ENCODE assay signal across 9 cellular contexts in genomic region chr19:49335071-49335783, GRCh38. TPM values are rescaled to one million over a fixed set of nuclear protein-coding genes. Genes with fewer than 3 reads are reported as not detected.
DNase-seq lines count a peak whose midpoint lies in the region; ATAC-seq and TF ChIP-seq lines count a peak whose summit lies in the region.
"Had no signal": no experiment of that assay in that cellular context is flagged by ENCODE, and none has a peak within 500 bp of the region (broad histone marks: within the 10 kb centered on the region; RNA-seq: fewer than 3 reads in every experiment).

Gene CD37 (plus strand): TSS chr19:49335406. CDS start chr19:49335541, 135 bp downstream.

- peak; percentile 40 for ATAC-seq in HG03175 (IDR thresholded peaks at IDR 0.05; ENCODE audit: unreplicated experiment)

- peaks cover 62% of the 10 kb centered on the region for H3K4me1 Mint-ChIP-seq in activated CD4-positive, alpha-beta T cell treated with anti-CD3 and anti-CD28 coated beads, Interleukin-2, amount 10 ng/mL, durations not matched to agents 24 days and 14 days

- peak within 1 kb of the TSS; percentile 99 for H3K4me3 Mint-ChIP-seq in activated CD4-positive, alpha-beta T cell treated with anti-CD3 and anti-CD28 coated beads, Interleukin-2, amount 10 ng/mL, durations not matched to agents 24 days and 14 days

- intact Hi-C loops in activated CD4-positive, alpha-beta T cell treated with anti-CD3 and anti-CD28 coated beads, Interleukin-2, amount 10 ng/mL, durations not matched to agents 24 days and 14 days (cut with micrococcal nuclease), result no loop called here

- no peaks in the 10 kb centered on the region for H3K9me3 Mint-ChIP-seq in activated CD4-positive, alpha-beta T cell treated with anti-CD3 and anti-CD28 coated beads, Interleukin-2, amount 10 ng/mL, durations not matched to agents 24 days and 14 days

- no peaks in the 10 kb centered on the region for H3K27me3 Mint-ChIP-seq in activated CD4-positive, alpha-beta T cell treated with anti-CD3 and anti-CD28 coated beads, Interleukin-2, amount 10 ng/mL, durations not matched to agents 24 days and 14 days

- DNase-seq in activated CD4-positive, alpha-beta T cell treated with anti-CD3 and anti-CD28 coated beads, Interleukin-2, amount 10 ng/mL, durations not matched to agents 24 days and 14 days, result peak; percentile 90
- DNase-seq in erythroblast (lab: John Stamatoyannopoulos, UW) (no peak), 8988T (no peak), HuH-7.5 (ENCODE audit: low spot score) (no peak), NCI-H1694 treated with DMSO at 0.1 percent for 48 hours (lab: John Stamatoyannopoulos, UW) (no peak), NCI-H345 (lab: John Stamatoyannopoulos, UW) (no peak)
- peak; percentile 47 for DNase-seq in stimulated activated CD4-positive, alpha-beta T cell treated with anti-CD3 and anti-CD28 coated beads, Interleukin-4, amount 100 ng/mL, for 24 hours

- peaks cover 39% of the 10 kb centered on the region for H3K36me3 Mint-ChIP-seq in activated CD4-positive, alpha-beta T cell treated with anti-CD3 and anti-CD28 coated beads, Interleukin-2, amount 10 ng/mL, durations not matched to agents 24 days and 14 days (ENCODE audit: low read depth)

- H3K27ac Mint-ChIP-seq in activated CD4-positive, alpha-beta T cell treated with anti-CD3 and anti-CD28 coated beads, Interleukin-2, amount 10 ng/mL, durations not matched to agents 24 days and 14 days, result peak within 1 kb of the TSS; percentile 98

- peak; percentile 65 for TF ChIP-seq POLR2A in erythroblast (IDR thresholded peaks at IDR 0.05; ENCODE audit: low read length)

RNA-seq across cellular contexts. Expression of gene CD37, which starts in this region (rescaled TPM):
- 131 and 134 TPM in 2 replicates for total RNA-seq in activated CD4-positive, alpha-beta T cell treated with anti-CD3 and anti-CD28 coated beads, Interleukin-2, amount 10 ng/mL, durations not matched to agents 24 days and 14 days
- total RNA-seq: glomerular endothelial cell had no signal

Comparison
In these comparisons a context has a peak if more than half of its experiments do, and no peak if none do; other contexts are left out.
1. DNase-seq: peak in activated CD4-positive, alpha-beta T cell treated with anti-CD3 and anti-CD28 coated beads, Interleukin-2, amount 10 ng/mL, durations not matched to agents 24 days and 14 days (single experiment) and stimulated activated CD4-positive, alpha-beta T cell treated with anti-CD3 and anti-CD28 coated beads, Interleukin-4, amount 100 ng/mL, for 24 hours (single experiment); none in erythroblast (0 of 2), 8988T (single experiment), HuH-7.5 (single experiment), NCI-H1694 treated with DMSO at 0.1 percent for 48 hours (single experiment) and NCI-H345 (single experiment).